In genomic region chr19:56120002-56120370, GRCh38 we compare ENCODE assay signal across 8 cellular contexts. TPM values are rescaled to one million over a fixed set of nuclear protein-coding genes. Genes with fewer than 3 reads are reported as not detected.
A peak's percentile ranks its signal among the peaks of the same experiment; 100 is the strongest.
DNase-seq lines count a peak whose midpoint lies in the region; ATAC-seq and TF ChIP-seq lines count a peak whose summit lies in the region.

No MANE protein-coding gene starts in this region.

- H3K27ac ChIP-seq in fibroblast of lung (ENCODE audit: insufficient read depth, low read length) (peak overlapping the region; percentile 95), prostate gland (peak overlapping the region; percentile 92 to 97)

- WGBS in prostate gland: 22% methylated on average over 8 of the region's 8 CpGs

- H3K4me3 ChIP-seq in GM06990 (replicated peaks; ENCODE audit: low read depth, low read length) (peak overlapping the region; percentile 93), fibroblast of lung (replicated peaks in 1 of 4; ENCODE audit: control extremely low read depth in 1 of 4, insufficient read depth in 1 of 4, low read depth in 3 of 4, low read length in 4 of 4) (peak overlapping the region; percentile 75 to 82 (median 81)), prostate gland (peak overlapping the region; percentile 69 to 95)

- TF ChIP-seq POLR2A in prostate gland (IDR thresholded peaks at IDR 0.05): no peak

- no peak overlapping the region for H2AFZ ChIP-seq in fibroblast of lung (ENCODE audit: low read length)

- peaks cover 53% of the 10 kb centered on the region for H3K79me2 ChIP-seq in fibroblast of lung (ENCODE audit: control insufficient read depth, insufficient read depth, low read length)

- H3K9me3 ChIP-seq in fibroblast of lung (ENCODE audit: control insufficient read depth, insufficient read depth, low read depth, low read length): no peaks in the 10 kb centered on the region
- no peaks in the 10 kb centered on the region for H3K9me3 ChIP-seq in prostate gland

- H3K27me3 ChIP-seq in GM06990 (replicated peaks; ENCODE audit: control insufficient read depth, insufficient read depth, low read length): no peaks in the 10 kb centered on the region
- H3K27me3 ChIP-seq in fibroblast of lung (ENCODE audit: control insufficient read depth, insufficient read depth, low read length): no peaks in the 10 kb centered on the region
- no peaks in the 10 kb centered on the region for H3K27me3 ChIP-seq in prostate gland (replicated peaks; ENCODE audit: insufficient read depth)

- H3K36me3 ChIP-seq in GM06990 (ENCODE audit: control insufficient read depth, insufficient read depth, low read length): peaks cover 3% of the 10 kb centered on the region
- peaks cover 2% of the 10 kb centered on the region for H3K36me3 ChIP-seq in fibroblast of lung (ENCODE audit: control insufficient read depth, insufficient read depth, low read length)
- H3K36me3 ChIP-seq in prostate gland: no peaks in the 10 kb centered on the region

- H3K4me1 ChIP-seq in fibroblast of lung (ENCODE audit: control insufficient read depth, extremely low read depth, insufficient read depth, low read length) (peaks cover 15% of the 10 kb centered on the region), prostate gland (replicated peaks) (peaks cover 10% of the 10 kb centered on the region)

- ATAC-seq in SK-N-SH treated with all-trans-retinoic acid at 6 μM for 48 hours: peak; percentile 0; the same call in 2 of the 3 replicates
- no peak for ATAC-seq in GM21825 (IDR thresholded peaks at IDR 0.05; ENCODE audit: unreplicated experiment)

- intact Hi-C loops in prostate gland (cut with DNase I): loop anchor here (2.0 kb wide), 1 partner anchor 21 kb away; the partner anchor contains the start of gene ZNF444

- DNase-seq in GM06990 (ENCODE audit: extremely low read depth, insufficient read length) (no peak), fibroblast of lung (ENCODE audit: low read depth in 2 of 2) (no peak), prostate gland (ENCODE audit: low spot score) (no peak), NCI-H2171 treated with DMSO at 0.1 percent for 48 hours (lab: John Stamatoyannopoulos, UW) (no peak), LoVo (ENCODE audit: low spot score) (no peak)
- DNase-seq in stimulated activated CD4-positive, alpha-beta T cell treated with anti-CD3 and anti-CD28 coated beads, Interleukin-2, amount 100 ng/mL, for 48 hours: no peak

- H3K9ac ChIP-seq in fibroblast of lung (ENCODE audit: insufficient read depth, low read length): peak overlapping the region; percentile 90

- no peak for TF ChIP-seq CTCF in GM06990 (IDR thresholded peaks at IDR 0.05; ENCODE audit: insufficient read depth, low read length, poor library complexity, severe bottlenecking)
- no peak for TF ChIP-seq CTCF in fibroblast of lung (conservative IDR thresholded peaks at IDR 0.05 in 1 of 2, IDR thresholded peaks at IDR 0.05 in 1 of 2; ENCODE audit: low read depth in 1 of 2, low read length in 2 of 2)
- TF ChIP-seq CTCF in prostate gland (IDR thresholded peaks at IDR 0.05): no peak

- H4K20me1 ChIP-seq in fibroblast of lung (ENCODE audit: control insufficient read depth, extremely low read depth, insufficient read depth, low read length): no peaks in the 10 kb centered on the region

- H3K4me2 ChIP-seq in fibroblast of lung (ENCODE audit: extremely low read depth, insufficient read depth, low read length): peak overlapping the region; percentile 96

TF ChIP-seq in SK-N-SH treated with all-trans-retinoic acid at 6 μM for 48 hours, 23 proteins besides CTCF, POLR2A, EP300 and RAD21:
- TF ChIP-seq CSDC2 (CRISPR knock-in tag; IDR thresholded peaks at IDR 0.05): no peak
- TF ChIP-seq TCF4 (CRISPR knock-in tag; IDR thresholded peaks at IDR 0.05; ENCODE audit: borderline replicate concordance): no peak
- no peak for TF ChIP-seq ARNTL (CRISPR knock-in tag; IDR thresholded peaks at IDR 0.05; ENCODE audit: borderline replicate concordance, low read depth)
- TF ChIP-seq ZFP3 (CRISPR knock-in tag; IDR thresholded peaks at IDR 0.05): no peak
- no peak for TF ChIP-seq GLIS3 (CRISPR knock-in tag; IDR thresholded peaks at IDR 0.05)
- no peak for TF ChIP-seq OSR1 (CRISPR knock-in tag; IDR thresholded peaks at IDR 0.05)

RNA-seq across cellular contexts. Expression of gene ZNF787, which starts 1.1 kb away (rescaled TPM):
- total RNA-seq in fibroblast of lung: 28.7 and 28.8 TPM in 2 replicates
- 2.6 and 2.9 TPM in 2 replicates for polyA plus RNA-seq in fibroblast of lung
- 15.4 and 22.8 TPM in 2 replicates for polyA plus RNA-seq in fibroblast of lung (2012)
- 4.1 and 10.7 TPM in 2 replicates for polyA minus RNA-seq in fibroblast of lung (ENCODE audit: low replicate concordance)
- total RNA-seq in prostate gland: 10 to 100 TPM; 28.2 to 47.5 TPM

RNA-seq across cellular contexts. Expression of gene ZNF444, which starts 21.1 kb away (rescaled TPM):
- total RNA-seq in fibroblast of lung (12.3 and 17.5 TPM in 2 replicates), prostate gland (100 to 1,000 TPM in 1 of 2 donors, 10 to 100 TPM in 1; 62.0 to 105 TPM)
- 6.4 and 7.4 TPM in 2 replicates for polyA plus RNA-seq in fibroblast of lung
- polyA plus RNA-seq in fibroblast of lung (2012): 12.6 and 16.1 TPM in 2 replicates
- 9.9 and 11.8 TPM in 2 replicates for polyA minus RNA-seq in fibroblast of lung (ENCODE audit: low replicate concordance)

RNA-seq across cellular contexts. Expression of gene GALP, which starts 55.8 kb away (rescaled TPM):
- not detected in 2 replicates for total RNA-seq in fibroblast of lung
- polyA plus RNA-seq in fibroblast of lung: not detected in 2 replicates
- polyA plus RNA-seq in fibroblast of lung (2012): not detected in 2 replicates
- not detected in 2 replicates for polyA minus RNA-seq in fibroblast of lung (ENCODE audit: low replicate concordance)
- not detected for total RNA-seq in prostate gland
